ENCODE assay signal across 8 cellular contexts in the genomic region with DNA sequence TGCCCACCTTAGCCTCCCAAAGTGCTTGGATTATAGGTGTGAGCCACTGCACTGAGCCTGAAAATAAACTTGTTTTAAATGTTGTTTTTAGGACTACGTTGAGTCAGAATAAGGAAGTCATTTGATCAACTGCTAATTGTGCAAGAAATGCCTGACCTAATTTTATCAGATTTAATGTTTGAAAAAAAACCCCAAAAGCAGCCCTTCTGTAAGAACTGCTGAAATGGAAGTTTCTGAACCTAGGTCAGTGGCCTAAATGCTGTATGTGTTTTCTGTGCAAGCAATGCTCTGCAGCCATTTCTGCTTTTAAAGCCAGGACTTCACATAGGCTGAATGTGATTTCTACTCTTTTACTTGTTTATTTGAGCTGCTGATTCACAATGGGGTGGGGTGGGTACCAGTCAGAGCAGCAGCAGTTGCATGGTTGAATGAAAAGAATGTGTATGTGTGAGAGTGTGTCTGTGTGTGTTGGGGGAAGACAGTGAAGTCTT. TPM values are rescaled to one million over a fixed set of nuclear protein-coding genes. Genes with fewer than 3 reads are reported as not detected.
DNase-seq lines count a peak whose midpoint lies in the region; ATAC-seq and TF ChIP-seq lines count a peak whose summit lies in the region.

No MANE protein-coding gene starts in this region.

- H3K36me3 ChIP-seq in Caco-2 (ENCODE audit: control insufficient read depth, insufficient read depth, low read length): peaks cover 3% of the 10 kb centered on the region
- peaks cover 23% of the 10 kb centered on the region for H3K36me3 ChIP-seq in OCI-LY7 (ENCODE audit: insufficient read depth, low read length)

- no peaks in the 10 kb centered on the region for H4K20me1 ChIP-seq in OCI-LY7 (ENCODE audit: insufficient read depth, low read length)

- H3K4me3 ChIP-seq in Caco-2 (ENCODE audit: low read depth, low read length) (no peak overlapping the region), OCI-LY7 (ENCODE audit: low read depth, low read length, poor library complexity, severe bottlenecking) (no peak overlapping the region)

- peaks cover 50% of the 10 kb centered on the region for H3K36me3 Mint-ChIP-seq in Caco-2 (ENCODE audit: insufficient read depth, unreplicated experiment)

- H3K27me3 Mint-ChIP-seq in Caco-2 (ENCODE audit: insufficient read depth, unreplicated experiment): no peaks in the 10 kb centered on the region

- H3K27ac Mint-ChIP-seq in Caco-2 (ENCODE audit: unreplicated experiment): peak overlapping the region; percentile 76

- H3K27me3 ChIP-seq in Caco-2 (replicated peaks; ENCODE audit: control insufficient read depth, insufficient read depth, low read length): no peaks in the 10 kb centered on the region

- peaks cover 23% of the 10 kb centered on the region for H3K4me1 ChIP-seq in Caco-2
- peaks cover 38% of the 10 kb centered on the region for H3K4me1 ChIP-seq in OCI-LY7 (ENCODE audit: insufficient read depth, low read length, poor library complexity, severe bottlenecking)

- POLR2A ChIA-PET in Caco-2 (lab: Charles Lee): interaction anchor here (4.0 kb wide), 1 partner anchor 12 kb away, joined by 21 read pairs; the partner anchor contains the start of gene USP4
- POLR2A ChIA-PET in OCI-LY7 (lab: Charles Lee): interaction anchor here (0.6 to 1.7 kb wide), 4 partner anchors 9 to 60 kb away, joined by 3 to 10 read pairs (median 4); partner anchors contain the start of gene RHOA

- no peaks in the 10 kb centered on the region for H3K9me2 ChIP-seq in OCI-LY7 (ENCODE audit: insufficient read depth, low read length)

- ATAC-seq in esophagus mucosa: peak; percentile 87
- ATAC-seq in omental fat pad (ENCODE audit: low FRiP score): peak; percentile 60
- ATAC-seq in GM21737 (IDR thresholded peaks at IDR 0.05; ENCODE audit: unreplicated experiment): no peak
- ATAC-seq in GM18867 (IDR thresholded peaks at IDR 0.05; ENCODE audit: unreplicated experiment): no peak

- H3K9me3 ChIP-seq in Caco-2 (no peaks in the 10 kb centered on the region), OCI-LY7 (ENCODE audit: low read length) (no peaks in the 10 kb centered on the region)

- H3K4me2 ChIP-seq in OCI-LY7 (ENCODE audit: low read length): peak overlapping the region; percentile 39; the same call in 1 of the 2 replicates

- DNase-seq in Caco-2: no peak
- DNase-seq in OCI-LY7 (ENCODE audit: low spot score): no peak
- DNase-seq in omental fat pad (ENCODE audit: low spot score): no peak
- DNase-seq in NCI-H446 treated with DMSO at 0.1 percent for 48 hours (lab: John Stamatoyannopoulos, UW): no peak
- DNase-seq in activated T-cell treated with anti-CD3 and anti-CD28 coated beads, Interleukin-2, amount 50 U/mL, for 48 hours: no peak

- H3K9me3 Mint-ChIP-seq in Caco-2 (ENCODE audit: unreplicated experiment): no peaks in the 10 kb centered on the region

- no peak overlapping the region; the same call in 1 of the 2 replicates for H2AFZ ChIP-seq in OCI-LY7 (ENCODE audit: low read length)

- BruUV-seq in Caco-2 (replicated peaks; lab: Mats Ljungman, UMichigan) (no TSS peak), OCI-LY7 (replicated peaks; lab: Mats Ljungman, UMichigan) (no TSS peak)

- H3K4me3 Mint-ChIP-seq in Caco-2 (ENCODE audit: unreplicated experiment): peak overlapping the region; percentile 45

- CTCF ChIA-PET in Caco-2 (lab: Charles Lee) (interaction anchor here (0.6 to 2.4 kb wide), 2 partner anchors 12 to 503 kb away, joined by 8 to 14 read pairs; partner anchors contain the start of gene USP4), OCI-LY7 (lab: Charles Lee; ENCODE audit: unreplicated experiment) (no interaction called here)

- no peaks in the 10 kb centered on the region for H3K79me2 ChIP-seq in OCI-LY7 (ENCODE audit: insufficient read depth, low read depth, low read length)

- intact Hi-C loops in Caco-2 (cut with micrococcal nuclease; ENCODE audit: unreplicated experiment): no loop called here
- intact Hi-C loops in OCI-LY7 (cut with micrococcal nuclease; ENCODE audit: unreplicated experiment): no loop called here

- peak overlapping the region; percentile 20 for H3K27ac ChIP-seq in OCI-LY7 (ENCODE audit: low read depth, low read length, poor library complexity, severe bottlenecking)

- peaks cover 15% of the 10 kb centered on the region for H3K4me1 Mint-ChIP-seq in Caco-2 (ENCODE audit: low read depth, unreplicated experiment)

- TF ChIP-seq CTCF in Caco-2 (IDR thresholded peaks at IDR 0.05; ENCODE audit: insufficient read depth in 1 of 2, low read depth in 1 of 2, low read length in 1 of 2, severe bottlenecking in 1 of 2, unreplicated experiment in 1 of 2) (no peak), OCI-LY7 (conservative IDR thresholded peaks at IDR 0.05; ENCODE audit: low read length) (no peak), omental fat pad (IDR thresholded peaks at IDR 0.05) (no peak)

RNA-seq across cellular contexts. Expression of gene GPX1, which starts 6.6 kb away (rescaled TPM):
- total RNA-seq in Caco-2 (2022) (197 and 201 TPM in 2 replicates), OCI-LY7 (2022) (119 and 148 TPM in 2 replicates), esophagus mucosa (296 TPM), omental fat pad (100 to 1,000 TPM; 318 to 730 (median 464) TPM)
- total RNA-seq in OCI-LY7 (2014; rRNA removed; shearing (Covaris generic)): 77.6 and 82.3 TPM in 2 replicates

RNA-seq across cellular contexts. Expression of gene USP4, which starts 11.7 kb away (rescaled TPM):
- total RNA-seq in Caco-2 (2022): 36.4 and 37.8 TPM in 2 replicates
- total RNA-seq in OCI-LY7 (2014; rRNA removed; shearing (Covaris generic)): 28.6 and 41.6 TPM in 2 replicates
- total RNA-seq in OCI-LY7 (2022): 74.6 and 80.3 TPM in 2 replicates
- 38.7 TPM for total RNA-seq in esophagus mucosa
- 10 to 100 TPM; 17.3 to 43.3 (median 34.6) TPM for total RNA-seq in omental fat pad

Comparison
In these comparisons a context has a peak if more than half of its experiments do, and no peak if none do; other contexts are left out.
1. ATAC-seq: peak in esophagus mucosa (single experiment) and omental fat pad (single experiment); none in GM21737 (single experiment) and GM18867 (single experiment).